Comparison of ENCODE assay signal across 25 cellular contexts in the genomic region with DNA sequence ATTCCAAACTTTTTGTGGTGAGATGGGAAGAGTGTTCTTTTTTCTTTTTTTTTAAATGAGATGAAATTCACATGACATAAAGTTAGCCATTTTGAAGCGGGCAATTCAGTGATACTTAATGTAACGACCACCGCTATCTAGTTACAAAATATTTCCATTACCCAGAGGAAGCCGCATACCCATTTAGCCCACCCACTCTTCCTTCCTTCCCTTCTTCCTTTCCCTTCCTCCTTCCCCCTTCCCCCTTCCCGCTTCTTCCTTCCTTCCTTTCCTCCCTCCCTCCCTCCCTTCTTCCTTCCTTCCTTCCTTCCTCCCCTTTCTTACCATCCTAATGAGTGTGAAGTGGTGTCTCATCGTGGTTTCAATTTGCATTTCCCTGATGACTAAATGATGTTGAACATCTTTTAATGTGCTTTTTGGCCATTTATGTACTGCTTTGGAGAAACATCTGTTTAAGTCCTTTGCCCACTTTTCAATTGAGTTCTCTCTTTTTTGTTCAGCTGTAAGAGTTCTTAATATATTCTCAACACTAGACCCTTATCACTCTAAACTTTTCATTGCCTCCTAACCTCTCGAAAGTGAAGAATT.
DNase-seq lines count a peak whose midpoint lies in the region; ATAC-seq, FAIRE-seq and TF ChIP-seq lines count a peak whose summit lies in the region.
"Had no signal": no experiment of that assay in that cellular context is flagged by ENCODE, and none has a peak within 500 bp of the region (broad histone marks: within the 10 kb centered on the region; RNA-seq: fewer than 3 reads in every experiment).

No MANE protein-coding gene starts in this region.

- DNase-seq in stimulated activated naive CD8-positive, alpha-beta T cell treated with anti-CD3 and anti-CD28 coated beads, Interleukin-15, Interleukin-2, amounts not matched to agents 100 U/mL and 50 U/mL, for 24 hours: no peak
- no peak for DNase-seq in stimulated activated naive CD8-positive, alpha-beta T cell treated with anti-CD3 and anti-CD28 coated beads, Interleukin-15, amount 100 ng/mL, for 72 hours
- DNase-seq in HFF-Myc (ENCODE audit: extremely low read depth, low read depth) (peak; percentile 5), T-helper 17 cell (no peak), body of pancreas (no peak), GM19239 (ENCODE audit: insufficient read length, low spot score) (no peak), neuronal stem cell (ENCODE audit: low spot score) (no peak)
- DNase-seq: Calu3, DMS79 treated with DMSO at 0.1 percent for 48 hours, NCI-H1048, NCI-H1417, NCI-H1694, NCI-H2029 treated with DMSO at 0.1 percent for 48 hours, NCI-H446 treated with DMSO at 0.1 percent for 48 hours, NCI-H526, NCI-H82, Right ventricle myocardium superior, RPMI8226 had no signal

- WGBS in body of pancreas, 2 donors: 78 to 80% methylated on average over 7 of the region's 7 CpGs
- WGBS in neuronal stem cell (ENCODE audit: extremely low coverage in 2 of 2, insufficient read length in 2 of 2, insufficient replicate concordance in 1 of 2), 2 donors: no CpG with 5 or more reads among the region's 7 CpGs

- H3K36me3 ChIP-seq in body of pancreas (replicated peaks in 1 of 2; ENCODE audit: insufficient read depth in 1 of 2, low read depth in 2 of 2) (no peaks in the 10 kb centered on the region), neuronal stem cell (replicated peaks in 1 of 2; ENCODE audit: control insufficient read depth in 2 of 2, insufficient read depth in 2 of 2, low read length in 2 of 2) (no peaks in the 10 kb centered on the region)
- H3K36me3 ChIP-seq: SJSA1 had no signal

- H3K23ac ChIP-seq in neuronal stem cell (ENCODE audit: low read depth, low read length, poor library complexity): no peak overlapping the region

- H3K4me3 ChIP-seq in HFF-Myc (replicated peaks; ENCODE audit: low read depth, low read length) (no peak overlapping the region), body of pancreas (no peak overlapping the region), neuronal stem cell (ENCODE audit: low read length in 2 of 2) (no peak overlapping the region)
- H3K4me3 ChIP-seq: SJSA1 had no signal

- H2BK12ac ChIP-seq in neuronal stem cell (ENCODE audit: low read length): no peak overlapping the region

- H3K4me3 Mint-ChIP-seq in stimulated activated naive CD8-positive, alpha-beta T cell treated with anti-CD3 and anti-CD28 coated beads, Interleukin-15, amount 100 ng/mL, for 72 hours: no peak overlapping the region
- no peak overlapping the region for H3K4me3 Mint-ChIP-seq in T-helper 17 cell
- peak overlapping the region; percentile 49 for H3K4me3 Mint-ChIP-seq in stimulated activated naive CD8-positive, alpha-beta T cell treated with anti-CD3 and anti-CD28 coated beads, Interleukin-15, Interleukin-2, amounts not matched to agents 100 ng/mL and 50 ng/mL, for 24 hours
- H3K4me3 Mint-ChIP-seq: B cell, CD14-positive monocyte had no signal

- TF ChIP-seq CTCF in HFF-Myc (IDR thresholded peaks at IDR 0.05; ENCODE audit: low read depth, low read length, missing control alignments) (no peak), body of pancreas (IDR thresholded peaks at IDR 0.05) (no peak)

- peak; percentile 43 for ATAC-seq in stimulated activated naive CD8-positive, alpha-beta T cell treated with anti-CD3 and anti-CD28 coated beads, Interleukin-15, Interleukin-2, amounts not matched to agents 100 U/mL and 50 U/mL, for 24 hours
- ATAC-seq in stimulated activated naive CD8-positive, alpha-beta T cell treated with anti-CD3 and anti-CD28 coated beads, Interleukin-15, amount 100 ng/mL, for 72 hours: no peak
- ATAC-seq in T-helper 17 cell (no peak), body of pancreas (no peak)

- H4K91ac ChIP-seq in neuronal stem cell (ENCODE audit: low read depth, low read length, poor library complexity): no peak overlapping the region

- TF ChIP-seq POLR2A in body of pancreas (IDR thresholded peaks at IDR 0.05): no peak

- H2AFZ ChIP-seq in neuronal stem cell (ENCODE audit: low read length): no peak overlapping the region

- no peak overlapping the region for H2AK5ac ChIP-seq in neuronal stem cell (ENCODE audit: low read depth, low read length)

- H3K18ac ChIP-seq in neuronal stem cell (ENCODE audit: low read length): no peak overlapping the region

- H3K27ac Mint-ChIP-seq in stimulated activated naive CD8-positive, alpha-beta T cell treated with anti-CD3 and anti-CD28 coated beads, Interleukin-15, amount 100 ng/mL, for 72 hours: peak overlapping the region in 1 of 2 donors; percentile 49
- peak overlapping the region; percentile 53 for H3K27ac Mint-ChIP-seq in T-helper 17 cell
- H3K27ac Mint-ChIP-seq in stimulated activated naive CD8-positive, alpha-beta T cell treated with anti-CD3 and anti-CD28 coated beads, Interleukin-15, Interleukin-2, amounts not matched to agents 100 ng/mL and 50 ng/mL, for 24 hours: no peak overlapping the region
- H3K27ac Mint-ChIP-seq: B cell, CD14-positive monocyte had no signal

- H3K9me3 Mint-ChIP-seq in stimulated activated naive CD8-positive, alpha-beta T cell treated with anti-CD3 and anti-CD28 coated beads, Interleukin-15, amount 100 ng/mL, for 72 hours: peaks cover 7 to 12% of the 10 kb centered on the region in 2 donors
- peaks cover 3% of the 10 kb centered on the region for H3K9me3 Mint-ChIP-seq in stimulated activated naive CD8-positive, alpha-beta T cell treated with anti-CD3 and anti-CD28 coated beads, Interleukin-15, Interleukin-2, amounts not matched to agents 100 ng/mL and 50 ng/mL, for 24 hours

- H3K4me2 ChIP-seq in neuronal stem cell (ENCODE audit: insufficient read depth, low read length, poor library complexity, severe bottlenecking): no peak overlapping the region
- H3K4me2 ChIP-seq: KMS-11 had no signal

- no peak overlapping the region for H2BK120ac ChIP-seq in neuronal stem cell (ENCODE audit: low read depth, low read length)

- no peak for FAIRE-seq in GM19239 (lab: Jason Lieb, UNC)
- FAIRE-seq: GM12892, H54 had no signal

- intact Hi-C loops in body of pancreas (cut with DNase I): no loop called here

- H3K36me3 Mint-ChIP-seq in T-helper 17 cell (ENCODE audit: low read depth): peaks cover 3% of the 10 kb centered on the region
- peaks cover 21% of the 10 kb centered on the region for H3K36me3 Mint-ChIP-seq in stimulated activated naive CD8-positive, alpha-beta T cell treated with anti-CD3 and anti-CD28 coated beads, Interleukin-15, Interleukin-2, amounts not matched to agents 100 ng/mL and 50 ng/mL, for 24 hours (ENCODE audit: low read depth)
- H3K36me3 Mint-ChIP-seq: CD14-positive monocyte had no signal

- no peaks in the 10 kb centered on the region for H3K9me3 ChIP-seq in T-helper 17 cell (ENCODE audit: control insufficient read depth, low read length, poor library complexity, severe bottlenecking)
- H3K9me3 ChIP-seq in body of pancreas: no peaks in the 10 kb centered on the region
- H3K9me3 ChIP-seq in neuronal stem cell (replicated peaks in 1 of 2; ENCODE audit: control insufficient read depth in 2 of 2, insufficient read depth in 1 of 2, low read depth in 1 of 2, low read length in 2 of 2): no peaks in the 10 kb centered on the region
- H3K9me3 ChIP-seq: SJSA1 had no signal

- no peak overlapping the region for H2BK5ac ChIP-seq in neuronal stem cell (ENCODE audit: low read length)

- H4K8ac ChIP-seq in neuronal stem cell (ENCODE audit: low read depth, low read length): no peak overlapping the region

- H3K4ac ChIP-seq in neuronal stem cell (ENCODE audit: low read length): no peak overlapping the region

- no peaks in the 10 kb centered on the region for H3K79me1 ChIP-seq in neuronal stem cell (ENCODE audit: low read depth, low read length)

- H3K4me1 ChIP-seq in body of pancreas (no peaks in the 10 kb centered on the region), neuronal stem cell (ENCODE audit: control insufficient read depth in 2 of 2, insufficient read depth in 1 of 2, low read depth in 1 of 2, low read length in 2 of 2) (peaks cover 0 to 3% of the 10 kb centered on the region in 2 donors)
- H3K4me1 ChIP-seq: SJSA1 had no signal

- no peak overlapping the region for H3K14ac ChIP-seq in neuronal stem cell (ENCODE audit: low read length)

- H3K27me3 Mint-ChIP-seq in stimulated activated naive CD8-positive, alpha-beta T cell treated with anti-CD3 and anti-CD28 coated beads, Interleukin-15, amount 100 ng/mL, for 72 hours: no peaks in the 10 kb centered on the region
- no peaks in the 10 kb centered on the region for H3K27me3 Mint-ChIP-seq in T-helper 17 cell
- no peaks in the 10 kb centered on the region for H3K27me3 Mint-ChIP-seq in stimulated activated naive CD8-positive, alpha-beta T cell treated with anti-CD3 and anti-CD28 coated beads, Interleukin-15, Interleukin-2, amounts not matched to agents 100 ng/mL and 50 ng/mL, for 24 hours
- H3K27me3 Mint-ChIP-seq: B cell had no signal

- no peak overlapping the region for H3K9ac ChIP-seq in neuronal stem cell (ENCODE audit: low read depth, low read length, poor library complexity)
- H3K9ac ChIP-seq: KMS-11 had no signal

- H3K4me1 Mint-ChIP-seq in stimulated activated naive CD8-positive, alpha-beta T cell treated with anti-CD3 and anti-CD28 coated beads, Interleukin-15, amount 100 ng/mL, for 72 hours: peaks cover 22% of the 10 kb centered on the region
- H3K4me1 Mint-ChIP-seq in T-helper 17 cell: peaks cover 11% of the 10 kb centered on the region
- peaks cover 24% of the 10 kb centered on the region for H3K4me1 Mint-ChIP-seq in stimulated activated naive CD8-positive, alpha-beta T cell treated with anti-CD3 and anti-CD28 coated beads, Interleukin-15, Interleukin-2, amounts not matched to agents 100 ng/mL and 50 ng/mL, for 24 hours (ENCODE audit: low read depth)

- H3K27me3 ChIP-seq in body of pancreas: no peaks in the 10 kb centered on the region
- H3K27me3 ChIP-seq in neuronal stem cell (ENCODE audit: control insufficient read depth in 3 of 3, insufficient read depth in 3 of 3, low read depth in 1 of 3, low read length in 3 of 3): no peaks in the 10 kb centered on the region
- H3K27me3 ChIP-seq: SJSA1 had no signal

- no peak overlapping the region for H3K27ac ChIP-seq in body of pancreas
- H3K27ac ChIP-seq in neuronal stem cell (replicated peaks; ENCODE audit: low read length): no peak overlapping the region
- H3K27ac ChIP-seq: KMS-11, SJSA1 had no signal

- H2BK15ac ChIP-seq in neuronal stem cell (ENCODE audit: low read length): no peak overlapping the region
